ENCODE assay signal across 8 cellular contexts in the genomic region with DNA sequence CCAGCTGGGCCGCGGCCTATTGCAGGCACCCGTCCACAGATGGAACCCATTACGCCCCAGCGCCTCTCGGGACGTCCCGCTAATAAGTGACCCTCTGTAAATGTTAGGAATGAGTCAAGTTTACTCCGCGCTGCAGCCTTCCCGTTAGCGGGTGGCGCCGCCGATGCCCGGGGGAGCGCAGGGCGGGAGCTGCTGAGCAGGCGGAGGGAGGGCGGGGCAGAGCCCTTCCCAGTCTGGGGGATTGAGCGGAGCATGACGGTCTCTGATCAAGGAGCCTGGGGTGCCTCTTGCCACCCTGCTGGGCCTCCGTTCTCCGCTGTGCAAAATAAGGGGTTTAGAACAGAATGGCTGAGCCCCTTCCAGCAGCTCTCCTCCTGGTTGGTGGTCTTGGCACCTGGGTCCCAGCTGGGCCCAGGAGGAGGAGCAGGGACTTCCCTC. TPM values are rescaled to one million over a fixed set of nuclear protein-coding genes. Genes with fewer than 3 reads are reported as not detected.
DNase-seq lines count a peak whose midpoint lies in the region; ATAC-seq and TF ChIP-seq lines count a peak whose summit lies in the region.

No MANE protein-coding gene starts in this region.

- H3K4me3 Mint-ChIP-seq in neural progenitor cell, result peak overlapping the region; percentile 15

- no peak overlapping the region for H3K9ac ChIP-seq in neural progenitor cell

- POLR2A ChIA-PET in BJ (lab: Charles Lee), result no interaction called here

- no peaks in the 10 kb centered on the region for H3K27me3 ChIP-seq in BJ (ENCODE audit: control insufficient read depth, insufficient read depth, low read length)
- peaks cover 27% of the 10 kb centered on the region for H3K27me3 ChIP-seq in neural progenitor cell

- H3K36me3 ChIP-seq in BJ (ENCODE audit: control insufficient read depth, insufficient read depth, low read length) (no peaks in the 10 kb centered on the region), neural progenitor cell (no peaks in the 10 kb centered on the region)

- no peak for ATAC-seq in HG03565 (IDR thresholded peaks at IDR 0.05; ENCODE audit: unreplicated experiment)

- H3K9me3 Mint-ChIP-seq in neural progenitor cell, result no peaks in the 10 kb centered on the region

- CTCF ChIA-PET in BJ (lab: Yijun Ruan, JAX), result interaction anchor here (1.0 to 1.2 kb wide), 2 partner anchors 10 to 65 kb away, joined by 3 to 4 read pairs; no protein-coding TSS in a partner anchor

- H3K4me1 ChIP-seq in neural progenitor cell, result peaks cover 12% of the 10 kb centered on the region

- no peaks in the 10 kb centered on the region for H3K9me3 ChIP-seq in neural progenitor cell (ENCODE audit: low read depth)

- no peak overlapping the region for H3K27ac ChIP-seq in neural progenitor cell

- no peaks in the 10 kb centered on the region for H3F3A ChIP-seq in neural progenitor cell (ENCODE audit: low read depth)

- no peaks in the 10 kb centered on the region for H3K4me1 Mint-ChIP-seq in neural progenitor cell

- no peak overlapping the region for H3K27ac Mint-ChIP-seq in neural progenitor cell

- no peaks in the 10 kb centered on the region for H3K36me3 Mint-ChIP-seq in neural progenitor cell

- TF ChIP-seq CTCF in BJ (IDR thresholded peaks at IDR 0.05; ENCODE audit: insufficient read depth, low read depth, low read length), result no peak
- no peak for TF ChIP-seq CTCF in fibroblast of pulmonary artery (IDR thresholded peaks at IDR 0.05; ENCODE audit: low read length, missing control alignments)
- no peak for TF ChIP-seq CTCF in neural progenitor cell (IDR thresholded peaks at IDR 0.05)

- H4K20me1 ChIP-seq in neural progenitor cell (ENCODE audit: low read depth), result no peaks in the 10 kb centered on the region

- DNase-seq in BJ (ENCODE audit: low read depth) (peak; percentile 69), NCI-H2171 (lab: John Stamatoyannopoulos, UW) (peak; percentile 45), fibroblast of pulmonary artery (ENCODE audit: low read depth) (peak; percentile 60), neural progenitor cell (ENCODE audit: low spot score) (peak; percentile 67), NCI-H1105 treated with DMSO at 0.1 percent for 48 hours (lab: John Stamatoyannopoulos, UW) (no peak), NCI-H2029 treated with DMSO at 0.1 percent for 48 hours (lab: John Stamatoyannopoulos, UW) (no peak)
- DNase-seq in stimulated activated CD8-positive, alpha-beta memory T cell treated with anti-CD3 and anti-CD28 coated beads, Interleukin-4, amount 100 ng/mL, for 48 hours, result no peak

- H2AFZ ChIP-seq in neural progenitor cell (replicated peaks), result no peak overlapping the region

- H3K79me2 ChIP-seq in neural progenitor cell (ENCODE audit: low read depth), result no peaks in the 10 kb centered on the region

- H3K4me3 ChIP-seq in BJ (ENCODE audit: low read depth, low read length), result no peak overlapping the region
- H3K4me3 ChIP-seq in fibroblast of pulmonary artery (replicated peaks; ENCODE audit: low read depth, low read length), result no peak overlapping the region
- peak overlapping the region; percentile 31 for H3K4me3 ChIP-seq in neural progenitor cell

- peak overlapping the region; percentile 72 for H3K4me2 ChIP-seq in neural progenitor cell

- H3K27me3 Mint-ChIP-seq in neural progenitor cell (ENCODE audit: insufficient read depth, low read depth), result peaks cover 10% of the 10 kb centered on the region

RNA-seq across cellular contexts. Expression of a gene that starts 10.5 kb away (rescaled TPM):
- not detected in 2 replicates for polyA plus RNA-seq in BJ (2011; rRNA removed)
- not detected in 2 replicates for polyA minus RNA-seq in BJ (2011; rRNA and poly(A)+ RNA removed)
- total RNA-seq in neural progenitor cell (ENCODE audit: low replicate concordance), result not detected in 2 replicates

RNA-seq across cellular contexts. Expression of a gene that starts 20.6 kb away (rescaled TPM):
- polyA plus RNA-seq in BJ (2011; rRNA removed), result not detected in 2 replicates
- not detected in 2 replicates for polyA minus RNA-seq in BJ (2011; rRNA and poly(A)+ RNA removed)
- total RNA-seq in neural progenitor cell (ENCODE audit: low replicate concordance), result not detected in 2 replicates

RNA-seq across cellular contexts. Expression of a gene that starts 48.0 kb away (rescaled TPM):
- polyA plus RNA-seq in BJ (2011; rRNA removed), result not detected in 2 replicates
- not detected in 2 replicates for polyA minus RNA-seq in BJ (2011; rRNA and poly(A)+ RNA removed)
- not detected in 2 replicates for total RNA-seq in neural progenitor cell (ENCODE audit: low replicate concordance)

Comparison
In these comparisons a context has a peak if more than half of its experiments do, and no peak if none do; other contexts are left out.
1. DNase-seq: peak in BJ (single experiment), NCI-H2171 (single experiment), fibroblast of pulmonary artery (single experiment) and neural progenitor cell (single experiment); none in stimulated activated CD8-positive, alpha-beta memory T cell treated with anti-CD3 and anti-CD28 coated beads, Interleukin-4, amount 100 ng/mL, for 48 hours (single experiment), NCI-H1105 treated with DMSO at 0.1 percent for 48 hours (single experiment) and NCI-H2029 treated with DMSO at 0.1 percent for 48 hours (single experiment).